24 cellular contexts compared by ENCODE assay signal in the genomic region with DNA sequence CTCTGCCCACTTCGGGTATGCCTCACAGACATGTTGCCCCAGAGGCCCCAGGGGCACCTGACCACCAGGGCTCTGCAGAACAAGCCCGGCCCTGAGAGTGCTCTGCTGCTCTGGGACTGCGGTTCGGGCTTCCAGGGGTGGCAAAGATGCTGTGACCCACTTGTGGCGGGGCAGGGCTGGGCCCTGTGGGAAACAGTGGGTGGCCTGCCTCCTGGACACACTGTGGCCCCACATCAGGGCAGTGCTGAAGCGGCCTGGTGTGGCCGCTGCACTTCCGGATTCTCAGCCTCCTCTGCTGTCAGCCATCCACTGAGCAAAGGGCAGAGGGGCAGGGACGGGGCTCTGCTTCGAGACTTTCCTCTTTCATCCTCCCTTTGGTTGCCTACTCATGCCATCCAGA.
"Had no signal": no experiment of that assay in that cellular context is flagged by ENCODE, and none has a peak within 500 bp of the region (broad histone marks: within the 10 kb centered on the region; RNA-seq: fewer than 3 reads in every experiment).

No MANE protein-coding gene starts in this region.

- H3K4me1 ChIP-seq: parathyroid adenoma, uterus had no signal

- H2AFZ ChIP-seq: parathyroid adenoma had no signal

- H3K4me3 ChIP-seq: left lung, lower lobe of right lung, right atrium auricular region, right lobe of liver, smooth muscle cell, stomach, testis, thyroid gland, transverse colon, uterus had no signal

- H3K36me3 ChIP-seq: left lung, lower lobe of right lung, neutrophil, right atrium auricular region, right lobe of liver, stomach, thyroid gland, transverse colon, uterus had no signal

- H3K27ac ChIP-seq: left lung, lower lobe of right lung, neutrophil, parathyroid adenoma, right atrium auricular region, right lobe of liver, stomach, testis, thyroid gland, transverse colon, uterus had no signal

- H3K9ac ChIP-seq: parathyroid adenoma had no signal

- H3K27me3 ChIP-seq: left lung, right atrium auricular region, right lobe of liver, stomach, testis, thyroid gland, transverse colon, uterus had no signal

- ATAC-seq: left cardiac atrium; naive thymus-derived CD8-positive, alpha-beta T cell; right lobe of liver; stimulated activated naive B cell treated with anti-CD40 and anti-IgM and Interleukin-4, amounts not matched to agents 10 μg/mL and 1 μg/mL and 100 μg/mL, for 72 hours; stimulated activated naive CD8-positive, alpha-beta T cell treated with anti-CD3 and anti-CD28 coated beads, Interleukin-15, Interleukin-2, amounts not matched to agents 100 U/mL and 50 U/mL, for 24 hours had no signal

- H3K9me3 ChIP-seq: left lung, lower lobe of right lung, neutrophil, right atrium auricular region, testis, thyroid gland, transverse colon, uterus had no signal

- H3K4me2 ChIP-seq: smooth muscle cell had no signal

- DNase-seq: hypothalamus; kidney glomerular epithelial cell; left cardiac atrium; lower lobe of right lung; mammary epithelial cell; mesenchymal stem cell; naive thymus-derived CD8-positive, alpha-beta T cell; occipital lobe; stimulated activated CD4-positive, alpha-beta T cell treated with anti-CD3 and anti-CD28 coated beads, Interleukin-1b, Interleukin-23, amount 100 ng/mL, for 48 hours; stimulated activated CD4-positive, alpha-beta T cell treated with anti-CD3 and anti-CD28 coated beads, Interleukin-2, amount 100 ng/mL, for 48 hours; stimulated activated CD4-positive, alpha-beta T cell treated with anti-CD3 and anti-CD28 coated beads, Interleukin-4, amount 100 ng/mL, for 4 hours; stimulated activated naive B cell treated with anti-CD40 and anti-IgM and Interleukin-4, amounts not matched to agents 10 μg/mL and 1 μg/mL and 100 μg/mL, for 72 hours; stimulated activated naive CD8-positive, alpha-beta T cell treated with anti-CD3 and anti-CD28 coated beads, Interleukin-15, Interleukin-2, amounts not matched to agents 100 U/mL and 50 U/mL, for 24 hours; stomach; testis; thyroid gland; transverse colon; uterus had no signal
